Comparison of ENCODE assay signal across 22 cellular contexts in genomic region chr15:22240403-22240802, GRCh38.
"Had no signal": no experiment of that assay in that cellular context is flagged by ENCODE, and none has a peak within 500 bp of the region (broad histone marks: within the 10 kb centered on the region; RNA-seq: fewer than 3 reads in every experiment).

No MANE protein-coding gene starts in this region.

- H3K9ac ChIP-seq: KMS-11 had no signal

- DNase-seq: Kasumi-1, MM.1S, NCI-H1092 treated with DMSO at 0.1 percent for 48 hours, NCI-H1436, NCI-H187, NCI-H2029, NCI-H2081 treated with DMSO at 0.1 percent for 48 hours, NCI-H2171, NCI-H226, NCI-H446, NCI-H510A, NCI-H524 treated with DMSO at 0.1 percent for 48 hours, NCI-H69, NCI-H774, SHP77 treated with DMSO at 0.1 percent for 48 hours, SJCRH30 had no signal

- H3K4me1 ChIP-seq: SJCRH30 had no signal

- H3K27me3 ChIP-seq: SJCRH30 had no signal

- H3K27ac ChIP-seq: KMS-11, SJCRH30 had no signal

- ATAC-seq: HepG2, K562, Panc1, Right ventricle myocardium inferior, SK-N-SH treated with all-trans-retinoic acid at 6 μM for 48 hours had no signal

- H3K9me3 ChIP-seq: SJCRH30 had no signal

- H3K4me2 ChIP-seq: KMS-11 had no signal

- H3K36me3 ChIP-seq: SJCRH30 had no signal

- FAIRE-seq: HepG2, K562 had no signal

- H3K4me3 ChIP-seq: K562, SJCRH30 had no signal
